Comparison of ENCODE assay signal across 2 cellular contexts in the genomic region with DNA sequence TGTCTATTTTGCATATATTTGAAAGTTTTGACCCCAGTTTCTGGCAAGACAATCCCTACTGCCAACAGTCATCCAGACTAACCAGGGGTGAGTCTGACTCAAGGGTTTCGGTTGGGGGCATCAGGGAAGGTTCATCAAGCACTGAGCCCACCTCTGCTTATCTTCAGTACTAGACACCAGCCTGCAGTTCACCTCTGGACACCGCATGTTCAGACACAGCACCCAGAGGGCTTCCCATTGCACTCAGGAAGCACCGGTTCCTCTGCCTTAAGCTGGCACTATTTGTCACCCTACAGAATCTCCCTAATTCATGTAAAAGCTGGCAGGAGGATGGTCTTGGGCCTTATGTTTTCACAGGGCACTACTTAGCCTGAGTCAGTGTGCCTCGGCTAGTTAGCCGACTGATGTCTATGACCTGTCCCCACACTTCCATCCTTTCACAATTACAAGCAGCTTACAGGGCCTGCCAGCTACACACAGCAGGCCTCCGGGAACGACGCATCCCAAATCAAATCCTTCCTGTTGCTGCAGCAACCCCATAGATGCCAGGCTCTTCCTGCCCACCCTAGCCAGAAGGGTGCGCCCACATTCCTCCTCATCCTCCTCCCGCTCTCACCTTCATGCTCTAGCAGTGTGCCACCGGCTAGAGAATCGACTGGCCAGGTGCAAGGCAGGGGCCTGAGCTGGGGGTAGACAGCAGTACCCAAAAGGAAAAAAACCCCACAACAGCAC.
TF ChIP-seq lines count a peak whose summit lies in the region.

No MANE protein-coding gene starts in this region.

TF ChIP-seq in GM23338, 12 proteins besides CTCF, POLR2A, EP300 and RAD21:
- TF ChIP-seq EZH2 (IDR thresholded peaks at IDR 0.05; ENCODE audit: low read depth, unreplicated experiment) (no peak), JUNB (IDR thresholded peaks at IDR 0.05; ENCODE audit: unreplicated experiment) (no peak), NANOG (IDR thresholded peaks at IDR 0.05; ENCODE audit: borderline replicate concordance) (no peak), ZNF114 (CRISPR knock-in tag; IDR thresholded peaks at IDR 0.05) (no peak), POLR2AphosphoS5 (IDR thresholded peaks at IDR 0.05; ENCODE audit: low read depth) (no peak)
- TF ChIP-seq, protein P1, sequence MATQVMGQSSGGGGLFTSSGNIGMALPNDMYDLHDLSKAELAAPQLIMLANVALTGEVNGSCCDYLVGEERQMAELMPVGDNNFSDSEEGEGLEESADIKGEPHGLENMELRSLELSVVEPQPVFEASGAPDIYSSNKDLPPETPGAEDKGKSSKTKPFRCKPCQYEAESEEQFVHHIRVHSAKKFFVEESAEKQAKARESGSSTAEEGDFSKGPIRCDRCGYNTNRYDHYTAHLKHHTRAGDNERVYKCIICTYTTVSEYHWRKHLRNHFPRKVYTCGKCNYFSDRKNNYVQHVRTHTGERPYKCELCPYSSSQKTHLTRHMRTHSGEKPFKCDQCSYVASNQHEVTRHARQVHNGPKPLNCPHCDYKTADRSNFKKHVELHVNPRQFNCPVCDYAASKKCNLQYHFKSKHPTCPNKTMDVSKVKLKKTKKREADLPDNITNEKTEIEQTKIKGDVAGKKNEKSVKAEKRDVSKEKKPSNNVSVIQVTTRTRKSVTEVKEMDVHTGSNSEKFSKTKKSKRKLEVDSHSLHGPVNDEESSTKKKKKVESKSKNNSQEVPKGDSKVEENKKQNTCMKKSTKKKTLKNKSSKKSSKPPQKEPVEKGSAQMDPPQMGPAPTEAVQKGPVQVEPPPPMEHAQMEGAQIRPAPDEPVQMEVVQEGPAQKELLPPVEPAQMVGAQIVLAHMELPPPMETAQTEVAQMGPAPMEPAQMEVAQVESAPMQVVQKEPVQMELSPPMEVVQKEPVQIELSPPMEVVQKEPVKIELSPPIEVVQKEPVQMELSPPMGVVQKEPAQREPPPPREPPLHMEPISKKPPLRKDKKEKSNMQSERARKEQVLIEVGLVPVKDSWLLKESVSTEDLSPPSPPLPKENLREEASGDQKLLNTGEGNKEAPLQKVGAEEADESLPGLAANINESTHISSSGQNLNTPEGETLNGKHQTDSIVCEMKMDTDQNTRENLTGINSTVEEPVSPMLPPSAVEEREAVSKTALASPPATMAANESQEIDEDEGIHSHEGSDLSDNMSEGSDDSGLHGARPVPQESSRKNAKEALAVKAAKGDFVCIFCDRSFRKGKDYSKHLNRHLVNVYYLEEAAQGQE (IDR thresholded peaks at IDR 0.05; ENCODE audit: unreplicated experiment): no peak

TF ChIP-seq in H1, 55 proteins besides CTCF, POLR2A, EP300 and RAD21:
- peak; percentile 25; the same call in 1 of the 2 replicates for TF ChIP-seq TEAD4 (IDR thresholded peaks at IDR 0.05; ENCODE audit: low read depth, low read length)
- TF ChIP-seq SP4 (IDR thresholded peaks at IDR 0.05; ENCODE audit: low read length): no peak
- no peak for TF ChIP-seq SUZ12 (IDR thresholded peaks at IDR 0.05; ENCODE audit: low read length)
- no peak for TF ChIP-seq BCL11A (IDR thresholded peaks at IDR 0.05; ENCODE audit: low read depth in 2 of 2, low read length in 2 of 2)
- TF ChIP-seq CHD1 (IDR thresholded peaks at IDR 0.05; ENCODE audit: low read depth, low read length): no peak
- TF ChIP-seq NANOG (IDR thresholded peaks at IDR 0.05; ENCODE audit: insufficient read depth, low read depth, low read length, poor library complexity, severe bottlenecking): no peak
